Comparison of ENCODE assay signal across 8 cellular contexts in genomic region chr4:153486281-153487151, GRCh38. TPM values are rescaled to one million over a fixed set of nuclear protein-coding genes. Genes with fewer than 3 reads are reported as not detected.
DNase-seq lines count a peak whose midpoint lies in the region; ATAC-seq, FAIRE-seq and TF ChIP-seq lines count a peak whose summit lies in the region.

No MANE protein-coding gene starts in this region.

- no peaks in the 10 kb centered on the region for H3K27me3 Mint-ChIP-seq in activated naive CD4-positive, alpha-beta T cell treated with anti-CD3 and anti-CD28 coated beads, Interleukin-2, amount 50 U/mL, for 24 hours

- TF ChIP-seq CTCF in BJ (IDR thresholded peaks at IDR 0.05; ENCODE audit: insufficient read depth, low read depth, low read length) (no peak), keratinocyte (optimal IDR thresholded peaks at IDR 0.05 in 1 of 3, IDR thresholded peaks at IDR 0.05 in 1 of 3, conservative IDR thresholded peaks at IDR 0.05 in 1 of 3; ENCODE audit: extremely low read depth in 1 of 3, insufficient read depth in 2 of 3, low read length in 3 of 3) (peak in 1 of 3 experiments; percentile 0), thoracic aorta (IDR thresholded peaks at IDR 0.05) (no peak)

- peak; percentile 96 for FAIRE-seq in keratinocyte (lab: Jason Lieb, UNC)

- H3K9me3 ChIP-seq in keratinocyte (ENCODE audit: control insufficient read depth, low read depth, low read length), result no peaks in the 10 kb centered on the region
- no peaks in the 10 kb centered on the region for H3K9me3 ChIP-seq in thoracic aorta

- peak overlapping the region; percentile 85 for H3K4me2 ChIP-seq in keratinocyte (ENCODE audit: control insufficient read depth, extremely low read depth, insufficient read depth, low read depth, low read length)

- no peak overlapping the region for H3K4me3 ChIP-seq in BJ (ENCODE audit: low read depth, low read length)
- peak overlapping the region in 2 of 3 experiments; percentile 35 to 47 for H3K4me3 ChIP-seq in keratinocyte (ENCODE audit: control insufficient read depth in 2 of 3, extremely low read depth in 1 of 3, insufficient read depth in 2 of 3, low read depth in 1 of 3, low read length in 3 of 3)
- peak overlapping the region; percentile 35 for H3K4me3 ChIP-seq in thoracic aorta

- H4K20me1 ChIP-seq in keratinocyte (ENCODE audit: control insufficient read depth, extremely low read depth, insufficient read depth, low read length), result no peaks in the 10 kb centered on the region

- POLR2A ChIA-PET in BJ (lab: Charles Lee), result no interaction called here

- peak overlapping the region; percentile 92 for H3K27ac Mint-ChIP-seq in activated naive CD4-positive, alpha-beta T cell treated with anti-CD3 and anti-CD28 coated beads, Interleukin-2, amount 50 U/mL, for 24 hours

- peak overlapping the region; percentile 52 for H2AFZ ChIP-seq in keratinocyte (ENCODE audit: control insufficient read depth, low read length)

- CTCF ChIA-PET in BJ (lab: Yijun Ruan, JAX), result interaction anchor here (0.9 kb wide), 1 partner anchor 88 kb away, joined by 3 read pairs; no protein-coding TSS in a partner anchor

- H3K9ac ChIP-seq in keratinocyte (ENCODE audit: control insufficient read depth, extremely low read depth, insufficient read depth, low read length), result peak overlapping the region; percentile 78

- peaks cover 82% of the 10 kb centered on the region for H3K4me1 Mint-ChIP-seq in activated naive CD4-positive, alpha-beta T cell treated with anti-CD3 and anti-CD28 coated beads, Interleukin-2, amount 50 U/mL, for 24 hours

- H3K9me3 Mint-ChIP-seq in activated naive CD4-positive, alpha-beta T cell treated with anti-CD3 and anti-CD28 coated beads, Interleukin-2, amount 50 U/mL, for 24 hours, result no peaks in the 10 kb centered on the region

- no peaks in the 10 kb centered on the region for H3K27me3 ChIP-seq in BJ (ENCODE audit: control insufficient read depth, insufficient read depth, low read length)
- no peaks in the 10 kb centered on the region for H3K27me3 ChIP-seq in keratinocyte (ENCODE audit: control insufficient read depth, extremely low read depth, insufficient read depth, low read length)
- H3K27me3 ChIP-seq in thoracic aorta (replicated peaks; ENCODE audit: insufficient read depth), result no peaks in the 10 kb centered on the region

- H3K36me3 ChIP-seq in BJ (ENCODE audit: control insufficient read depth, insufficient read depth, low read length) (no peaks in the 10 kb centered on the region), keratinocyte (ENCODE audit: control insufficient read depth in 2 of 2, extremely low read depth in 1 of 2, insufficient read depth in 2 of 2, low read length in 2 of 2) (no peaks in the 10 kb centered on the region), thoracic aorta (no peaks in the 10 kb centered on the region)

- ATAC-seq in thoracic aorta (ENCODE audit: insufficient number of reproducible peaks, low FRiP score, low read depth) (peak; percentile 67), GM18909 (IDR thresholded peaks at IDR 0.05; ENCODE audit: poor library complexity, unreplicated experiment) (no peak), HG02885 (IDR thresholded peaks at IDR 0.05; ENCODE audit: poor library complexity, unreplicated experiment) (no peak)

- no peaks in the 10 kb centered on the region for H3K9me1 ChIP-seq in keratinocyte (ENCODE audit: control insufficient read depth, extremely low read depth, insufficient read depth, low read length)

- H3K27ac ChIP-seq in keratinocyte (ENCODE audit: control insufficient read depth, insufficient read depth, low read length), result peak overlapping the region; percentile 97
- H3K27ac ChIP-seq in thoracic aorta, result peak overlapping the region; percentile 71 to 93

- H3K36me3 Mint-ChIP-seq in activated naive CD4-positive, alpha-beta T cell treated with anti-CD3 and anti-CD28 coated beads, Interleukin-2, amount 50 U/mL, for 24 hours, result peaks cover 6% of the 10 kb centered on the region

- dilution Hi-C loops in keratinocyte (cut with MboI; ENCODE audit: extremely low pct_ligation_motif_present, low sequenced_read_pairs), result no loop called here

- peaks cover 15% of the 10 kb centered on the region for H3K79me2 ChIP-seq in keratinocyte (ENCODE audit: control insufficient read depth, insufficient read depth, low read length)

- DNase-seq in BJ (ENCODE audit: low read depth) (peak; percentile 57), HK-2 (ENCODE audit: unreplicated experiment) (peak; percentile 46), keratinocyte (ENCODE audit: low read depth, low spot score) (peak; percentile 90), thoracic aorta (ENCODE audit: low spot score) (no peak), SKM-1 (lab: John Stamatoyannopoulos, UW; ENCODE audit: unreplicated experiment) (no peak)

- peak overlapping the region; percentile 80 for H3K4me3 Mint-ChIP-seq in activated naive CD4-positive, alpha-beta T cell treated with anti-CD3 and anti-CD28 coated beads, Interleukin-2, amount 50 U/mL, for 24 hours

- H3K4me1 ChIP-seq in keratinocyte (ENCODE audit: control insufficient read depth, extremely low read depth, insufficient read depth, low read length), result peaks cover 41% of the 10 kb centered on the region
- peaks cover 49 to 58% of the 10 kb centered on the region in 2 donors for H3K4me1 ChIP-seq in thoracic aorta (ENCODE audit: control insufficient read depth in 1 of 2, low read depth in 2 of 2)

RNA-seq across cellular contexts. Expression of gene TMEM131L, which starts 20.4 kb away (rescaled TPM):
- 6.0 and 7.5 TPM in 2 replicates for polyA plus RNA-seq in BJ (2011; rRNA removed)
- 7.0 and 9.5 TPM in 2 replicates for polyA minus RNA-seq in BJ (2011; rRNA and poly(A)+ RNA removed)
- polyA plus RNA-seq in keratinocyte, result 7.0 to 10.3 TPM (median 9.3 TPM) in 3 replicates
- polyA plus RNA-seq in keratinocyte (2011; ENCODE audit: low read depth), result 7.6 TPM
- polyA plus RNA-seq in keratinocyte (2011; cell fraction: cytosol; rRNA removed), result 3.1 and 5.0 TPM in 2 replicates
- polyA plus RNA-seq in keratinocyte (2011; cell fraction: nucleus; rRNA removed), result 29.1 and 29.5 TPM in 2 replicates
- polyA plus RNA-seq in keratinocyte (2012; ENCODE audit: low replicate concordance), result 6.1 and 8.0 TPM in 2 replicates
- 11.5 to 33.8 TPM (median 21.1 TPM) in 3 replicates for polyA minus RNA-seq in keratinocyte
- polyA minus RNA-seq in keratinocyte (2011; cell fraction: cytosol; rRNA and poly(A)+ RNA removed), result 7.7 TPM
- 41.9 and 80.6 TPM in 2 replicates for polyA minus RNA-seq in keratinocyte (2011; cell fraction: nucleus; rRNA and poly(A)+ RNA removed)
- total RNA-seq in thoracic aorta, result 10 to 100 TPM; 22.2 to 25.6 TPM

Comparison
In these comparisons a context has a peak if more than half of its experiments do, and no peak if none do; other contexts are left out.
1. DNase-seq: peak in BJ (single experiment), HK-2 (single experiment) and keratinocyte (single experiment); none in thoracic aorta (single experiment) and SKM-1 (single experiment).